2 cellular contexts compared by ENCODE assay signal in the genomic region with DNA sequence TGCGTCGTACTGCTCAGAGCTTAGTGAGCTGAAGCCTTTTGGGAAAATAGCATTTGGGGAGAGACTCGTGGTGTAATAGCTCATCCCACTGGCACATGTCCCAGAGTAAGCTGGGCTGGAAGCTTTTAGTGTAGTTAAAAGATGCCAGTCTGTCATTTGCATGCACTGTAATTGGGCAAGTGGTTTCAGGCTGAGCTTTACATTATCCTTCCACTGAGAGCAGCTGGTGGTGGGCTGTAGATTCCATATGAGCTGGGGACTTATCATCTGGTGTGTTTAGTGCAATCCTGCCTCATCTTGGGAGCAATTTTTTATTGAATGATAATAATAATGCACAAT.
TF ChIP-seq lines count a peak whose summit lies in the region.

No MANE protein-coding gene starts in this region.

TF ChIP-seq in liver, 16 proteins besides CTCF, POLR2A, EP300 and RAD21 (continued from another document):
- TF ChIP-seq HNF4A (conservative IDR thresholded peaks at IDR 0.05) (peak in 1 of 2 donors; percentile 20), JUND (IDR thresholded peaks at IDR 0.05) (peak in 1 of 2 donors; percentile 26), RXRA (IDR thresholded peaks at IDR 0.05) (peak in 1 of 2 donors; percentile 22), FOXA1 (IDR thresholded peaks at IDR 0.05) (no peak), EGR1 (IDR thresholded peaks at IDR 0.05; ENCODE audit: low read depth in 2 of 2) (no peak), REST (IDR thresholded peaks at IDR 0.05) (no peak), TAF1 (conservative IDR thresholded peaks at IDR 0.05) (peak; percentile 68), ZBTB33 (IDR thresholded peaks at IDR 0.05) (no peak)
- TF ChIP-seq, protein P1, sequence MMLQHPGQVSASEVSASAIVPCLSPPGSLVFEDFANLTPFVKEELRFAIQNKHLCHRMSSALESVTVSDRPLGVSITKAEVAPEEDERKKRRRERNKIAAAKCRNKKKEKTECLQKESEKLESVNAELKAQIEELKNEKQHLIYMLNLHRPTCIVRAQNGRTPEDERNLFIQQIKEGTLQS (IDR thresholded peaks at IDR 0.05) = no peak

TF ChIP-seq in HepG2, 621 proteins besides CTCF, POLR2A, EP300 and RAD21 (continued from another document):
- TF ChIP-seq, protein P2, sequence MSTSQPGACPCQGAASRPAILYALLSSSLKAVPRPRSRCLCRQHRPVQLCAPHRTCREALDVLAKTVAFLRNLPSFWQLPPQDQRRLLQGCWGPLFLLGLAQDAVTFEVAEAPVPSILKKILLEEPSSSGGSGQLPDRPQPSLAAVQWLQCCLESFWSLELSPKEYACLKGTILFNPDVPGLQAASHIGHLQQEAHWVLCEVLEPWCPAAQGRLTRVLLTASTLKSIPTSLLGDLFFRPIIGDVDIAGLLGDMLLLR (CRISPR knock-in tag; IDR thresholded peaks at IDR 0.05) = no peak
- no peak for TF ChIP-seq ZNF431 (CRISPR knock-in tag; IDR thresholded peaks at IDR 0.05; ENCODE audit: borderline replicate concordance, low read depth)
- TF ChIP-seq DDIT3 (CRISPR knock-in tag; IDR thresholded peaks at IDR 0.05) = no peak
- no peak for TF ChIP-seq SP4 (CRISPR knock-in tag; IDR thresholded peaks at IDR 0.05)
- no peak for TF ChIP-seq SRF (IDR thresholded peaks at IDR 0.05; ENCODE audit: low read depth, low read length)
- no peak for TF ChIP-seq ZBTB33 (CRISPR knock-in tag; IDR thresholded peaks at IDR 0.05)
- no peak for TF ChIP-seq RBM39 (IDR thresholded peaks at IDR 0.05; ENCODE audit: low read depth, low read length, poor library complexity, severe bottlenecking)
